Comparison of ENCODE assay signal across 1 cellular context in the genomic region with DNA sequence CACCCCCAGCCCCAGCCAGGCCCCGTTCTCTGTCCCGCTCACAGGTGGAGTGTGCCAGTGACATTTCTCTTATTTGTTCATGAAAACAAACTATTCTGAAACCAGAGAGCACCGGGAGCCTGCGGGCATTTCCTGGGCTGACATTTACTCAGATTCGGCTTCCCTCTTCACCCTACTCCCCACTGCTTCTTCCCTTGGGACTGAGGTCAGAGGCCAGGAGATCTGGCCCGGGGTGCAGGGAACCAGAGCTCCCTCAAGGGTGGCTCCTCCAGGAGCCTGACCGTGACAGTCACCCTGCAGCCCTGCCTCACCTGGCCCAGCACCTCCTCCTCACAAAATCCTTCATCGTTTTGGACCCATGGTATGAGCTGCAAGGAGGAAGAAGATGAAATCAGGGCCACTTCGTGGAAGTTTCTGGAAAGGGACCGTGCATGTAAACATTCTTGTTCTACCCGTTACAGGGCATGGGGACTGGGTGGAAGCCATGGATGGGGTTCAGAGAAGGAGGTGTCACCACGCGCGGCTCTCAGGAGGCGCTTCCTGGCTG.
TF ChIP-seq lines count a peak whose summit lies in the region.

No MANE protein-coding gene starts in this region.

TF ChIP-seq in HepG2, 621 proteins besides CTCF, POLR2A, EP300 and RAD21:
- TF ChIP-seq, protein P1, sequence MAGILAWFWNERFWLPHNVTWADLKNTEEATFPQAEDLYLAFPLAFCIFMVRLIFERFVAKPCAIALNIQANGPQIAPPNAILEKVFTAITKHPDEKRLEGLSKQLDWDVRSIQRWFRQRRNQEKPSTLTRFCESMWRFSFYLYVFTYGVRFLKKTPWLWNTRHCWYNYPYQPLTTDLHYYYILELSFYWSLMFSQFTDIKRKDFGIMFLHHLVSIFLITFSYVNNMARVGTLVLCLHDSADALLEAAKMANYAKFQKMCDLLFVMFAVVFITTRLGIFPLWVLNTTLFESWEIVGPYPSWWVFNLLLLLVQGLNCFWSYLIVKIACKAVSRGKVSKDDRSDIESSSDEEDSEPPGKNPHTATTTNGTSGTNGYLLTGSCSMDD (CRISPR knock-in tag; IDR thresholded peaks at IDR 0.05): no peak
- TF ChIP-seq ZNF556 (CRISPR knock-in tag; IDR thresholded peaks at IDR 0.05; ENCODE audit: borderline replicate concordance) (no peak), NAIF1 (CRISPR knock-in tag; IDR thresholded peaks at IDR 0.05; ENCODE audit: borderline replicate concordance) (no peak), SRSF4 (IDR thresholded peaks at IDR 0.05; ENCODE audit: low read depth, low read length, poor library complexity, severe bottlenecking) (no peak), RXRB (CRISPR knock-in tag; IDR thresholded peaks at IDR 0.05; ENCODE audit: borderline replicate concordance) (no peak), ZNF766 (CRISPR knock-in tag; IDR thresholded peaks at IDR 0.05; ENCODE audit: borderline replicate concordance) (no peak), AGO1 (IDR thresholded peaks at IDR 0.05; ENCODE audit: low read depth, low read length, poor library complexity, severe bottlenecking) (no peak), XBP1 (CRISPR knock-in tag; IDR thresholded peaks at IDR 0.05) (no peak), ZNF136 (CRISPR knock-in tag; IDR thresholded peaks at IDR 0.05; ENCODE audit: low read depth) (no peak), ZNF615 (CRISPR knock-in tag; IDR thresholded peaks at IDR 0.05; ENCODE audit: borderline replicate concordance) (no peak), SRSF1 (optimal IDR thresholded peaks at IDR 0.05; ENCODE audit: low read depth, low read length) (no peak), MED13 (CRISPR knock-in tag; IDR thresholded peaks at IDR 0.05) (no peak), ZNF570 (CRISPR knock-in tag; IDR thresholded peaks at IDR 0.05; ENCODE audit: borderline replicate concordance) (no peak), ZIK1 (CRISPR knock-in tag; IDR thresholded peaks at IDR 0.05; ENCODE audit: borderline replicate concordance, low read depth) (no peak), RFX1 (IDR thresholded peaks at IDR 0.05) (no peak), ZNF572 (CRISPR knock-in tag; IDR thresholded peaks at IDR 0.05) (no peak), ZNF749 (CRISPR knock-in tag; IDR thresholded peaks at IDR 0.05; ENCODE audit: borderline replicate concordance) (no peak)
- TF ChIP-seq, protein P2, sequence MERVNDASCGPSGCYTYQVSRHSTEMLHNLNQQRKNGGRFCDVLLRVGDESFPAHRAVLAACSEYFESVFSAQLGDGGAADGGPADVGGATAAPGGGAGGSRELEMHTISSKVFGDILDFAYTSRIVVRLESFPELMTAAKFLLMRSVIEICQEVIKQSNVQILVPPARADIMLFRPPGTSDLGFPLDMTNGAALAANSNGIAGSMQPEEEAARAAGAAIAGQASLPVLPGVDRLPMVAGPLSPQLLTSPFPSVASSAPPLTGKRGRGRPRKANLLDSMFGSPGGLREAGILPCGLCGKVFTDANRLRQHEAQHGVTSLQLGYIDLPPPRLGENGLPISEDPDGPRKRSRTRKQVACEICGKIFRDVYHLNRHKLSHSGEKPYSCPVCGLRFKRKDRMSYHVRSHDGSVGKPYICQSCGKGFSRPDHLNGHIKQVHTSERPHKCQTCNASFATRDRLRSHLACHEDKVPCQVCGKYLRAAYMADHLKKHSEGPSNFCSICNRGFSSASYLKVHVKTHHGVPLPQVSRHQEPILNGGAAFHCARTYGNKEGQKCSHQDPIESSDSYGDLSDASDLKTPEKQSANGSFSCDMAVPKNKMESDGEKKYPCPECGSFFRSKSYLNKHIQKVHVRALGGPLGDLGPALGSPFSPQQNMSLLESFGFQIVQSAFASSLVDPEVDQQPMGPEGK (CRISPR knock-in tag; IDR thresholded peaks at IDR 0.05): no peak
- TF ChIP-seq, protein P3, sequence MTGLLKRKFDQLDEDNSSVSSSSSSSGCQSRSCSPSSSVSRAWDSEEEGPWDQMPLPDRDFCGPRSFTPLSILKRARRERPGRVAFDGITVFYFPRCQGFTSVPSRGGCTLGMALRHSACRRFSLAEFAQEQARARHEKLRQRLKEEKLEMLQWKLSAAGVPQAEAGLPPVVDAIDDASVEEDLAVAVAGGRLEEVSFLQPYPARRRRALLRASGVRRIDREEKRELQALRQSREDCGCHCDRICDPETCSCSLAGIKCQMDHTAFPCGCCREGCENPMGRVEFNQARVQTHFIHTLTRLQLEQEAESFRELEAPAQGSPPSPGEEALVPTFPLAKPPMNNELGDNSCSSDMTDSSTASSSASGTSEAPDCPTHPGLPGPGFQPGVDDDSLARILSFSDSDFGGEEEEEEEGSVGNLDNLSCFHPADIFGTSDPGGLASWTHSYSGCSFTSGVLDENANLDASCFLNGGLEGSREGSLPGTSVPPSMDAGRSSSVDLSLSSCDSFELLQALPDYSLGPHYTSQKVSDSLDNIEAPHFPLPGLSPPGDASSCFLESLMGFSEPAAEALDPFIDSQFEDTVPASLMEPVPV (CRISPR knock-in tag; IDR thresholded peaks at IDR 0.05): no peak
- TF ChIP-seq, protein P4, sequence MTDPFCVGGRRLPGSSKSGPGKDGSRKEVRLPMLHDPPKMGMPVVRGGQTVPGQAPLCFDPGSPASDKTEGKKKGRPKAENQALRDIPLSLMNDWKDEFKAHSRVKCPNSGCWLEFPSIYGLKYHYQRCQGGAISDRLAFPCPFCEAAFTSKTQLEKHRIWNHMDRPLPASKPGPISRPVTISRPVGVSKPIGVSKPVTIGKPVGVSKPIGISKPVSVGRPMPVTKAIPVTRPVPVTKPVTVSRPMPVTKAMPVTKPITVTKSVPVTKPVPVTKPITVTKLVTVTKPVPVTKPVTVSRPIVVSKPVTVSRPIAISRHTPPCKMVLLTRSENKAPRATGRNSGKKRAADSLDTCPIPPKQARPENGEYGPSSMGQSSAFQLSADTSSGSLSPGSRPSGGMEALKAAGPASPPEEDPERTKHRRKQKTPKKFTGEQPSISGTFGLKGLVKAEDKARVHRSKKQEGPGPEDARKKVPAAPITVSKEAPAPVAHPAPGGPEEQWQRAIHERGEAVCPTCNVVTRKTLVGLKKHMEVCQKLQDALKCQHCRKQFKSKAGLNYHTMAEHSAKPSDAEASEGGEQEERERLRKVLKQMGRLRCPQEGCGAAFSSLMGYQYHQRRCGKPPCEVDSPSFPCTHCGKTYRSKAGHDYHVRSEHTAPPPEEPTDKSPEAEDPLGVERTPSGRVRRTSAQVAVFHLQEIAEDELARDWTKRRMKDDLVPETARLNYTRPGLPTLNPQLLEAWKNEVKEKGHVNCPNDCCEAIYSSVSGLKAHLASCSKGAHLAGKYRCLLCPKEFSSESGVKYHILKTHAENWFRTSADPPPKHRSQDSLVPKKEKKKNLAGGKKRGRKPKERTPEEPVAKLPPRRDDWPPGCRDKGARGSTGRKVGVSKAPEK (CRISPR knock-in tag; IDR thresholded peaks at IDR 0.05; ENCODE audit: borderline replicate concordance): no peak
